ENCODE assay signal across 13 cellular contexts in the genomic region with DNA sequence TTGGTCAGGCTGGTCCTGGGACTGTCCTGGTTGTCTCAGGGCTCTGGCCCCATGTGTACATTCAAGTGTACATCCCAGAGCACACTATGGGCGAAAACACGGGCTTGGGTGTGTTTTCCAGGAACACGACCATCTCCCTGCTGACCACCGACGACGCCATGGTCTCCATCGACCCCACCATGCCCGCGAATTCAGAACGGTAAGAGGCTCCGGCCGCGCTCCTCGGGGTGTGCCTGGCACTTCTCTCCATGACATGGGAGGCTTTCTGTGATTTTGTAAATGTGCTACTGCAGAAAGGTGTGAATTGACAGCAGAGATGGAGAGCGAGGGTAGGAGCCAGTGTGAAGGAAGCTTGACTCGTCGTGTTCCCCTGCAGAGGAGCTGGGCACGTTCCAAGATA. TPM values are rescaled to one million over a fixed set of nuclear protein-coding genes. Genes with fewer than 3 reads are reported as not detected.
DNase-seq lines count a peak whose midpoint lies in the region; ATAC-seq and TF ChIP-seq lines count a peak whose summit lies in the region.
"Had no signal": no experiment of that assay in that cellular context is flagged by ENCODE, and none has a peak within 500 bp of the region (broad histone marks: within the 10 kb centered on the region; RNA-seq: fewer than 3 reads in every experiment).

No MANE protein-coding gene starts in this region.

- no peaks in the 10 kb centered on the region for H3K36me3 ChIP-seq in left ventricle myocardium inferior
- no peaks in the 10 kb centered on the region for H3K36me3 ChIP-seq in osteoblast (ENCODE audit: insufficient read depth, low read length)

- H3K27ac ChIP-seq in left ventricle myocardium inferior (replicated peaks) (no peak overlapping the region), osteoblast (ENCODE audit: low read depth, low read length) (no peak overlapping the region)
- H3K27ac ChIP-seq: 22Rv1 had no signal

- H3K79me2 ChIP-seq in osteoblast (ENCODE audit: insufficient read depth, low read length), result no peaks in the 10 kb centered on the region

- peaks cover 25% of the 10 kb centered on the region for H3K4me1 Mint-ChIP-seq in T-helper 1 cell treated with Interleukin-12 subunit alpha and Interleukin-12 subunit beta and Interleukin-4 antibody, amounts not matched to agents 30 μg/mL and 1 μg/mL, for 36 hours (ENCODE audit: low read depth)
- H3K4me1 Mint-ChIP-seq: GM23338 had no signal

- H3K4me3 ChIP-seq in left ventricle myocardium inferior, result no peak overlapping the region
- no peak overlapping the region for H3K4me3 ChIP-seq in osteoblast (ENCODE audit: insufficient read depth, low read length)
- H3K4me3 ChIP-seq: GM23338 had no signal

- no peaks in the 10 kb centered on the region for H3K36me3 Mint-ChIP-seq in T-helper 1 cell treated with Interleukin-12 subunit alpha and Interleukin-12 subunit beta and Interleukin-4 antibody, amounts not matched to agents 30 μg/mL and 1 μg/mL, for 36 hours (ENCODE audit: low read depth)

- no peaks in the 10 kb centered on the region for H3K9me3 Mint-ChIP-seq in T-helper 1 cell treated with Interleukin-12 subunit alpha and Interleukin-12 subunit beta and Interleukin-4 antibody, amounts not matched to agents 30 μg/mL and 1 μg/mL, for 36 hours
- H3K9me3 Mint-ChIP-seq: GM23338 had no signal

- H3K27me3 ChIP-seq in left ventricle myocardium inferior (ENCODE audit: low read depth), result peaks cover 20% of the 10 kb centered on the region
- peaks cover 17% of the 10 kb centered on the region for H3K27me3 ChIP-seq in osteoblast (ENCODE audit: insufficient read depth, low read length)

- TF ChIP-seq CTCF in left ventricle myocardium inferior (IDR thresholded peaks at IDR 0.05; ENCODE audit: borderline replicate concordance) (no peak), osteoblast (IDR thresholded peaks at IDR 0.05; ENCODE audit: extremely low read depth, low read depth, low read length) (no peak)

- H3K4me1 ChIP-seq in left ventricle myocardium inferior (peaks cover 9% of the 10 kb centered on the region), osteoblast (ENCODE audit: insufficient read depth, low read length) (peaks cover 5% of the 10 kb centered on the region)

- H4K20me1 ChIP-seq in osteoblast (ENCODE audit: insufficient read depth, low read length), result no peaks in the 10 kb centered on the region

- no peaks in the 10 kb centered on the region for H3K27me3 Mint-ChIP-seq in T-helper 1 cell treated with Interleukin-12 subunit alpha and Interleukin-12 subunit beta and Interleukin-4 antibody, amounts not matched to agents 30 μg/mL and 1 μg/mL, for 36 hours (ENCODE audit: low read depth)

- no peak overlapping the region for H3K4me2 ChIP-seq in osteoblast (ENCODE audit: insufficient read depth, low read length)
- H3K4me2 ChIP-seq: GM23338 had no signal

- intact Hi-C loops in Right ventricle myocardium superior (cut with DNase I), result no loop called here
- intact Hi-C loops in left ventricle myocardium inferior (cut with micrococcal nuclease), result no loop called here

- DNase-seq in T-helper 1 cell (no peak), Right ventricle myocardium superior (peak; percentile 40), left ventricle myocardium inferior (no peak), osteoblast (ENCODE audit: insufficient read length, low spot score, missing footprints) (peak; percentile 19), NCI-H345 treated with DMSO at 0.1 percent for 48 hours (lab: John Stamatoyannopoulos, UW; ENCODE audit: unreplicated experiment) (no peak), epidermal melanocyte (ENCODE audit: insufficient read length, low spot score) (no peak)
- DNase-seq in activated CD4-positive, alpha-beta T cell treated with anti-CD3 and anti-CD28 coated beads for 4 hours, result no peak
- DNase-seq: Calu3, DMS 273 treated with DMSO at 0.1 percent for 48 hours, H7 had no signal

- H3K9me3 ChIP-seq in left ventricle myocardium inferior (replicated peaks) (no peaks in the 10 kb centered on the region), osteoblast (ENCODE audit: low read depth, low read length) (no peaks in the 10 kb centered on the region)

- peak overlapping the region; percentile 46 for H3K27ac Mint-ChIP-seq in T-helper 1 cell treated with Interleukin-12 subunit alpha and Interleukin-12 subunit beta and Interleukin-4 antibody, amounts not matched to agents 30 μg/mL and 1 μg/mL, for 36 hours
- H3K27ac Mint-ChIP-seq: GM23338 had no signal

- no peak for ATAC-seq in Right ventricle myocardium superior (ENCODE audit: poor library complexity)

- no peak overlapping the region for H2AFZ ChIP-seq in osteoblast (ENCODE audit: low read length)
- H2AFZ ChIP-seq: GM23338 had no signal

- H3K4me3 Mint-ChIP-seq in T-helper 1 cell treated with Interleukin-12 subunit alpha and Interleukin-12 subunit beta and Interleukin-4 antibody, amounts not matched to agents 30 μg/mL and 1 μg/mL, for 36 hours, result no peak overlapping the region
- H3K4me3 Mint-ChIP-seq: GM23338 had no signal

RNA-seq across cellular contexts. Expression of a gene that starts 34.4 kb away (rescaled TPM):
- total RNA-seq in Right ventricle myocardium superior (3.3 TPM), left ventricle myocardium inferior (3.2 TPM), osteoblast (0.36 TPM in 1 of 2 replicates, not detected in the other)

Comparison
In these comparisons a context has a peak if more than half of its experiments do, and no peak if none do; other contexts are left out.
1. DNase-seq: peak in Right ventricle myocardium superior (single experiment) and osteoblast (single experiment); none in T-helper 1 cell (0 of 5), left ventricle myocardium inferior (single experiment), NCI-H345 treated with DMSO at 0.1 percent for 48 hours (single experiment), activated CD4-positive, alpha-beta T cell treated with anti-CD3 and anti-CD28 coated beads for 4 hours (0 of 2) and epidermal melanocyte (single experiment).